Comparison of ENCODE assay signal across 19 cellular contexts in the genomic region with DNA sequence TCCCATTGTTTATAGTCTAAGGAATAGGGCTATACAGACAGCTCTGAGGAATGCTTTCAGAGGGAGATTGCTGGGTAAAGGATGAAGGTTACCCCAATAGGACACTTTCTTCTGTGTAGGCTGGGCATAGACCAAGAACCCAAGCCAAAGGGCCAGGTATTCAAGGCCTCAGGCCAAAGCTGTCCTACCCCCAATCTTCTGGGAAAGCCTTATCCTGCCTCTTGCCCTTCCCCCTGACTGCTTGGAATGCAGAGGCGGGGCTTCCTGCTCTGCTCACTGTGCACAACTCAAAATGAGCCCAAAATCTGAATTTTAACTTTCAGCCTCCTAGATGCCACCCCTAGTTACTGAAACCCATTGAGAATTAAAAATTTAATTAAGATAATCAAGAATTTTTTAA. TPM values are rescaled to one million over a fixed set of nuclear protein-coding genes. Genes with fewer than 3 reads are reported as not detected.
A peak's percentile ranks its signal among the peaks of the same experiment; 100 is the strongest.
DNase-seq lines count a peak whose midpoint lies in the region; ATAC-seq and TF ChIP-seq lines count a peak whose summit lies in the region.
"Had no signal": no experiment of that assay in that cellular context is flagged by ENCODE, and none has a peak within 500 bp of the region (broad histone marks: within the 10 kb centered on the region; RNA-seq: fewer than 3 reads in every experiment).

No MANE protein-coding gene starts in this region.

- no CpG with 5 or more reads among the region's 1 CpG for WGBS in mesendoderm (ENCODE audit: extremely low coverage, insufficient coverage, low lambda C conversion rate)

- H3K4me1 ChIP-seq in mesendoderm (ENCODE audit: control insufficient read depth, low read depth, low read length): no peaks in the 10 kb centered on the region
- H3K4me1 ChIP-seq: A549, Caco-2 had no signal

- H3K27me3 ChIP-seq in mesendoderm (ENCODE audit: insufficient read depth, low read length, poor library complexity): no peaks in the 10 kb centered on the region

- CTCF ChIA-PET in WTC11 (lab: Charles Lee): no interaction called here

- ATAC-seq in WTC11 (peak; percentile 96), GM19395 (IDR thresholded peaks at IDR 0.05; ENCODE audit: unreplicated experiment) (no peak)
- ATAC-seq: A549 had no signal

- H3K36me3 Mint-ChIP-seq in WTC11: no peaks in the 10 kb centered on the region

- no peak overlapping the region for H3K27ac ChIP-seq in mesendoderm (ENCODE audit: low read depth, low read length)
- H3K27ac ChIP-seq: 22Rv1, A549, C4-2B, KMS-11 had no signal

- no peak overlapping the region for H3K18ac ChIP-seq in mesendoderm (ENCODE audit: low read length)

- H2BK5ac ChIP-seq in mesendoderm (ENCODE audit: low read length): no peak overlapping the region

- H4K5ac ChIP-seq in mesendoderm (ENCODE audit: low read length): no peak overlapping the region

- no peak overlapping the region for H4K8ac ChIP-seq in mesendoderm (ENCODE audit: low read depth, low read length)

- no peak overlapping the region for H3K23ac ChIP-seq in mesendoderm (ENCODE audit: low read length)

- H2BK15ac ChIP-seq in mesendoderm (replicated peaks; ENCODE audit: low read depth): no peak overlapping the region

- no peak overlapping the region for H3K56ac ChIP-seq in mesendoderm (ENCODE audit: low read length)

- H3K9ac ChIP-seq in mesendoderm (ENCODE audit: low read length): no peak overlapping the region
- H3K9ac ChIP-seq: KMS-11 had no signal

- H3K4ac ChIP-seq in mesendoderm (ENCODE audit: low read depth, low read length): no peak overlapping the region

- POLR2A ChIA-PET in WTC11 (lab: Charles Lee): no interaction called here

- H3K4me2 ChIP-seq in mesendoderm (ENCODE audit: low read length): no peak overlapping the region
- H3K4me2 ChIP-seq: A549, KMS-11 had no signal

- H3K9me3 Mint-ChIP-seq in WTC11: no peaks in the 10 kb centered on the region
- H3K9me3 Mint-ChIP-seq: CD4-positive, alpha-beta T cell had no signal

- H3K4me1 Mint-ChIP-seq in WTC11: peaks cover 3% of the 10 kb centered on the region; the same call in 1 of the 2 replicates

- no peak overlapping the region for H2AK5ac ChIP-seq in mesendoderm (ENCODE audit: low read length)

- no peaks in the 10 kb centered on the region for H3K36me3 ChIP-seq in mesendoderm (ENCODE audit: control insufficient read depth, insufficient read depth, low read length)

- peak; percentile 20 for DNase-seq in ELF-1 (ENCODE audit: low read depth, low spot score)
- peak; percentile 18 for DNase-seq in WTC11 (ENCODE audit: low spot score)
- no peak for DNase-seq in erythroblast (lab: John Stamatoyannopoulos, UW)
- DNase-seq in mesendoderm: peak; percentile 54
- DNase-seq in NCI-H446 (lab: John Stamatoyannopoulos, UW): no peak
- DNase-seq in NCI-H187 treated with DMSO at 0.1 percent for 48 hours (lab: John Stamatoyannopoulos, UW): no peak
- DNase-seq: AML-193; Caco-2; CD4-positive, alpha-beta T cell; GDM1; HCEC 1CT had no signal

- no peak overlapping the region for H2BK120ac ChIP-seq in mesendoderm (ENCODE audit: low read depth, low read length)

- TF ChIP-seq POLR2A in erythroblast (IDR thresholded peaks at IDR 0.05; ENCODE audit: low read length): peak; percentile 29

- no peaks in the 10 kb centered on the region for H3K79me1 ChIP-seq in mesendoderm (ENCODE audit: low read length)

- H3K4me3 ChIP-seq in mesendoderm (ENCODE audit: low read length): no peak overlapping the region
- H3K4me3 ChIP-seq: A549 had no signal

- H3K4me3 Mint-ChIP-seq in WTC11: no peak overlapping the region
- H3K4me3 Mint-ChIP-seq: CD4-positive, alpha-beta T cell had no signal

- no peaks in the 10 kb centered on the region for H3K27me3 Mint-ChIP-seq in WTC11 (ENCODE audit: low read depth)
- H3K27me3 Mint-ChIP-seq: CD4-positive, alpha-beta T cell had no signal

- no peak overlapping the region for H3K27ac Mint-ChIP-seq in WTC11
- H3K27ac Mint-ChIP-seq: CD4-positive, alpha-beta T cell had no signal

- TF ChIP-seq CTCF in WTC11 (IDR thresholded peaks at IDR 0.05): no peak

- no peaks in the 10 kb centered on the region for H3K79me2 ChIP-seq in mesendoderm (ENCODE audit: control insufficient read depth, insufficient read depth, low read length)

TF ChIP-seq in WTC11, 78 proteins besides CTCF, POLR2A, EP300 and RAD21 (continues in another document):
- TF ChIP-seq, protein P1, sequence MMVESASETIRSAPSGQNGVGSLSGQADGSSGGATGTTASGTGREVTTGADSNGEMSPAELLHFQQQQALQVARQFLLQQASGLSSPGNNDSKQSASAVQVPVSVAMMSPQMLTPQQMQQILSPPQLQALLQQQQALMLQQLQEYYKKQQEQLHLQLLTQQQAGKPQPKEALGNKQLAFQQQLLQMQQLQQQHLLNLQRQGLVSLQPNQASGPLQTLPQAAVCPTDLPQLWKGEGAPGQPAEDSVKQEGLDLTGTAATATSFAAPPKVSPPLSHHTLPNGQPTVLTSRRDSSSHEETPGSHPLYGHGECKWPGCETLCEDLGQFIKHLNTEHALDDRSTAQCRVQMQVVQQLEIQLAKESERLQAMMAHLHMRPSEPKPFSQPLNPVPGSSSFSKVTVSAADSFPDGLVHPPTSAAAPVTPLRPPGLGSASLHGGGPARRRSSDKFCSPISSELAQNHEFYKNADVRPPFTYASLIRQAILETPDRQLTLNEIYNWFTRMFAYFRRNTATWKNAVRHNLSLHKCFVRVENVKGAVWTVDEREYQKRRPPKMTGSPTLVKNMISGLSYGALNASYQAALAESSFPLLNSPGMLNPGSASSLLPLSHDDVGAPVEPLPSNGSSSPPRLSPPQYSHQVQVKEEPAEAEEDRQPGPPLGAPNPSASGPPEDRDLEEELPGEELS (CRISPR knock-in tag; IDR thresholded peaks at IDR 0.05): no peak
- TF ChIP-seq ZBTB43 (CRISPR knock-in tag; IDR thresholded peaks at IDR 0.05) (no peak), NFATC4 (CRISPR knock-in tag; IDR thresholded peaks at IDR 0.05) (no peak), TP53 (CRISPR knock-in tag; IDR thresholded peaks at IDR 0.05) (no peak), ZSCAN18 (CRISPR knock-in tag; IDR thresholded peaks at IDR 0.05) (no peak), NR1H2 (CRISPR knock-in tag; IDR thresholded peaks at IDR 0.05) (no peak), FOXJ3 (CRISPR knock-in tag; IDR thresholded peaks at IDR 0.05; ENCODE audit: borderline replicate concordance) (no peak), ELF4 (CRISPR knock-in tag; IDR thresholded peaks at IDR 0.05; ENCODE audit: low read depth) (no peak), MLX (CRISPR knock-in tag; IDR thresholded peaks at IDR 0.05) (no peak), AR (CRISPR knock-in tag; IDR thresholded peaks at IDR 0.05) (no peak)

RNA-seq across cellular contexts. Expression of gene OR10Z1, which starts 2.2 kb away (rescaled TPM):
- not detected in 3 replicates for total RNA-seq in WTC11 (2021)
- polyA plus RNA-seq in mesendoderm (2013, experiment 1 of 2): not detected
- not detected for polyA plus RNA-seq in mesendoderm (2013, experiment 2 of 2)
- total RNA-seq: Caco-2; CD4-positive, alpha-beta T cell; H4; HT-29 had no signal
- polyA plus RNA-seq: A549, BJ had no signal

RNA-seq across cellular contexts. Expression of gene OR10X1, which starts 27.6 kb away (rescaled TPM):
- total RNA-seq in WTC11 (2021): not detected in 3 replicates
- polyA plus RNA-seq in mesendoderm (2013, experiment 1 of 2): not detected
- not detected for polyA plus RNA-seq in mesendoderm (2013, experiment 2 of 2)
- total RNA-seq: Caco-2; CD4-positive, alpha-beta T cell; H4; HT-29 had no signal
- polyA plus RNA-seq: A549, BJ had no signal

RNA-seq across cellular contexts. Expression of gene OR6P1, which starts 36.9 kb away (rescaled TPM):
- total RNA-seq in WTC11 (2021): not detected in 3 replicates
- not detected for polyA plus RNA-seq in mesendoderm (2013, experiment 1 of 2)
- not detected for polyA plus RNA-seq in mesendoderm (2013, experiment 2 of 2)
- total RNA-seq: Caco-2; CD4-positive, alpha-beta T cell; H4; HT-29 had no signal
- polyA plus RNA-seq: A549, BJ had no signal

RNA-seq across cellular contexts. Expression of gene OR6Y1, which starts 53.1 kb away (rescaled TPM):
- total RNA-seq in WTC11 (2021): not detected in 3 replicates
- polyA plus RNA-seq in mesendoderm (2013, experiment 1 of 2): not detected
- not detected for polyA plus RNA-seq in mesendoderm (2013, experiment 2 of 2)
- total RNA-seq: Caco-2; CD4-positive, alpha-beta T cell; H4; HT-29 had no signal
- polyA plus RNA-seq: A549, BJ had no signal

Comparison
In these comparisons a context has a peak if more than half of its experiments do, and no peak if none do; other contexts are left out.
1. DNase-seq: peak in ELF-1 (single experiment), WTC11 (single experiment) and mesendoderm (single experiment); none in erythroblast (0 of 2), NCI-H446 (0 of 2) and NCI-H187 treated with DMSO at 0.1 percent for 48 hours (single experiment).